ENCODE assay signal across 8 cellular contexts in genomic region chr12:22333186-22333745, GRCh38. TPM values are rescaled to one million over a fixed set of nuclear protein-coding genes. Genes with fewer than 3 reads are reported as not detected.
DNase-seq lines count a peak whose midpoint lies in the region; ATAC-seq and TF ChIP-seq lines count a peak whose summit lies in the region.

No MANE protein-coding gene starts in this region.

- no peak for TF ChIP-seq POLR2A in prostate gland (IDR thresholded peaks at IDR 0.05)

- TF ChIP-seq CTCF in fibroblast of mammary gland (conservative IDR thresholded peaks at IDR 0.05; ENCODE audit: control insufficient read depth, insufficient read depth, low read depth, low read length) (no peak), prostate gland (IDR thresholded peaks at IDR 0.05) (no peak)

- no peak overlapping the region for H3K27ac ChIP-seq in CD8-positive, alpha-beta memory T cell (ENCODE audit: low read depth, low read length)
- H3K27ac ChIP-seq in prostate gland = peak overlapping the region; percentile 72 to 81

- peaks cover 0 to 12% of the 10 kb centered on the region in 2 donors for H3K27me3 Mint-ChIP-seq in CD8-positive, alpha-beta memory T cell
- no peaks in the 10 kb centered on the region for H3K27me3 Mint-ChIP-seq in T-helper 17 cell

- intact Hi-C loops in prostate gland (cut with DNase I) = loop anchor here (5.0 kb wide), 2 partner anchors 56 to 76 kb away; no protein-coding TSS in a partner anchor

- H3K9me3 Mint-ChIP-seq in CD8-positive, alpha-beta memory T cell = peaks cover 0 to 2% (median 0%) of the 10 kb centered on the region in 5 donors

- no peaks in the 10 kb centered on the region for H3K9me3 ChIP-seq in CD8-positive, alpha-beta memory T cell (ENCODE audit: low read length)
- no peaks in the 10 kb centered on the region for H3K9me3 ChIP-seq in T-helper 17 cell (ENCODE audit: control insufficient read depth, low read length, poor library complexity, severe bottlenecking)
- H3K9me3 ChIP-seq in prostate gland = no peaks in the 10 kb centered on the region

- peaks cover 0 to 29% (median 0%) of the 10 kb centered on the region in 3 donors for H3K36me3 Mint-ChIP-seq in CD8-positive, alpha-beta memory T cell
- peaks cover 2% of the 10 kb centered on the region for H3K36me3 Mint-ChIP-seq in T-helper 17 cell (ENCODE audit: low read depth)

- H3K27ac Mint-ChIP-seq in CD8-positive, alpha-beta memory T cell = peak overlapping the region in 7 of 8 donors; percentile 31 to 93 (median 79)
- H3K27ac Mint-ChIP-seq in T-helper 17 cell = peak overlapping the region; percentile 53

- H3K4me3 Mint-ChIP-seq in CD8-positive, alpha-beta memory T cell = peak overlapping the region; percentile 90 to 99 (median 97)
- peak overlapping the region; percentile 98 for H3K4me3 Mint-ChIP-seq in T-helper 17 cell

- peaks cover 21% of the 10 kb centered on the region for H3K4me1 ChIP-seq in CD8-positive, alpha-beta memory T cell (ENCODE audit: insufficient read depth, low read length)
- H3K4me1 ChIP-seq in prostate gland (replicated peaks) = no peaks in the 10 kb centered on the region

- no peaks in the 10 kb centered on the region for H3K27me3 ChIP-seq in CD8-positive, alpha-beta memory T cell (ENCODE audit: insufficient read depth, low read length, poor library complexity, severe bottlenecking)
- H3K27me3 ChIP-seq in prostate gland (replicated peaks; ENCODE audit: insufficient read depth) = no peaks in the 10 kb centered on the region

- POLR2A ChIA-PET in CD8-positive, alpha-beta memory T cell (lab: Charles Lee) = interaction anchor here (3.5 kb wide), 1 partner anchor 76 kb away, joined by 57 read pairs; no protein-coding TSS in a partner anchor

- peak overlapping the region; percentile 43 for H3K4me3 ChIP-seq in CD8-positive, alpha-beta memory T cell (ENCODE audit: low read length)
- no peak overlapping the region for H3K4me3 ChIP-seq in fibroblast of mammary gland (ENCODE audit: control insufficient read depth, low read depth, low read length)
- H3K4me3 ChIP-seq in prostate gland = peak overlapping the region; percentile 55 to 64

- 64% methylated on average over 12 of the region's 12 CpGs for WGBS in prostate gland

- H3K4me1 Mint-ChIP-seq in CD8-positive, alpha-beta memory T cell = peaks cover 55 to 65% (median 63%) of the 10 kb centered on the region in 3 donors
- peaks cover 51% of the 10 kb centered on the region for H3K4me1 Mint-ChIP-seq in T-helper 17 cell

- ATAC-seq in T-helper 17 cell (no peak), GM18909 (IDR thresholded peaks at IDR 0.05; ENCODE audit: poor library complexity, unreplicated experiment) (no peak), GM21576 (IDR thresholded peaks at IDR 0.05; ENCODE audit: unreplicated experiment) (no peak), GM18858 (IDR thresholded peaks at IDR 0.05; ENCODE audit: unreplicated experiment) (no peak)

- H3K36me3 ChIP-seq in CD8-positive, alpha-beta memory T cell (ENCODE audit: insufficient read depth, low read length) = no peaks in the 10 kb centered on the region
- H3K36me3 ChIP-seq in prostate gland = no peaks in the 10 kb centered on the region

- CTCF ChIA-PET in CD8-positive, alpha-beta memory T cell (lab: Charles Lee) = interaction anchor here (0.7 to 3.7 kb wide), 5 partner anchors 77 to 250 kb away, joined by 3 to 41 read pairs (median 3); no protein-coding TSS in a partner anchor

- DNase-seq in CD8-positive, alpha-beta memory T cell = no peak
- no peak for DNase-seq in T-helper 17 cell
- DNase-seq in fibroblast of mammary gland (ENCODE audit: low read depth) = peak; percentile 86
- DNase-seq in prostate gland (ENCODE audit: low spot score) = no peak
- no peak for DNase-seq in DMS53 (lab: John Stamatoyannopoulos, UW)

RNA-seq across cellular contexts. Expression of gene ST8SIA1, which starts 1.2 kb away (rescaled TPM):
- 10 to 100 TPM; 10.2 to 11.4 TPM for total RNA-seq in CD8-positive, alpha-beta memory T cell
- polyA plus RNA-seq in CD8-positive, alpha-beta memory T cell = 4.5 TPM
- total RNA-seq in T-helper 17 cell = 10 to 100 TPM in 1 of 2 donors, 1 to 10 TPM in 1; 7.6 to 13.9 TPM
- 10 to 100 TPM; 17.7 to 18.8 TPM for total RNA-seq in prostate gland
